ENCODE assay signal across 15 cellular contexts in the genomic region with DNA sequence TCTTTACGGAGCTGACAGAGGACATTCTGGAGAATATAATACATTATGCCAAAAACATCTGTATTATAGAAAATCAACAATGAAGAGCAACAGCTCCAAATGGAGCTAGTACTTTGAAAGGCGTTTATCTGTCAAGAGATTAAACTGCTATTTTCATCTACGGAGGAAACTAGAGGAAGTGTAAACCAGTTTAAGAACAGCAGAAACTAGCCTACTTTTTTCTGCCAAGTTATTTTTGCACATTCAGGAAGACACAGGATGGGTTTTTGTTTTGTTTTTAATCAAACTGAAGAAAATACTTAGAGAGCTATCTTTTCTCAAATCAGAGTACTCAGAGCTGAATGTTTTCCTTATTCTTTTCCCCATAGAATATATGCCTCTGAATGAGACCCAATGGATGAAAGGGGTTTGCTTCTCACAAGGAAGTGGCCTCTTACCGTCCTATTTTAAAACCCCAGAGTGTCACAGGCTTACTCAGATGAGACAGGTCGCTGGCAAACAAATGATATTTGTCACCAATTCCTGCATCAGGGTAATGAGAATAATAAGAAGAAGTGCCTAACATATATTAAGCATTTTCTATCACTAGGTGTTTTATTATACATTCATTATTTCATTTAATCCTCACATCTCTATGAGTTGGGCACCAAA.
DNase-seq lines count a peak whose midpoint lies in the region; ATAC-seq and TF ChIP-seq lines count a peak whose summit lies in the region.
"Had no signal": no experiment of that assay in that cellular context is flagged by ENCODE, and none has a peak within 500 bp of the region (broad histone marks: within the 10 kb centered on the region; RNA-seq: fewer than 3 reads in every experiment).

No MANE protein-coding gene starts in this region.

- H3K9me3 ChIP-seq in CD4-positive, alpha-beta T cell (ENCODE audit: control insufficient read depth, low read length), result no peaks in the 10 kb centered on the region
- no peaks in the 10 kb centered on the region for H3K9me3 ChIP-seq in SK-N-MC (ENCODE audit: low read depth, low read length)
- H3K9me3 ChIP-seq: esophagus muscularis mucosa had no signal

- H3K36me3 ChIP-seq in SK-N-MC (ENCODE audit: insufficient read depth, low read length), result no peaks in the 10 kb centered on the region
- H3K36me3 ChIP-seq: cardiac muscle cell, esophagus muscularis mucosa had no signal

- intact Hi-C loops in CD4-positive, alpha-beta T cell (cut with DNase I, micrococcal nuclease), result no loop called here

- ATAC-seq in CD4-positive, alpha-beta T cell (ENCODE audit: poor library complexity), result peak; percentile 22
- peak; percentile 15 for ATAC-seq in memory B cell (ENCODE audit: low read depth)
- no peak for ATAC-seq in foreskin keratinocyte
- ATAC-seq in GM21528 (IDR thresholded peaks at IDR 0.05; ENCODE audit: low FRiP score, unreplicated experiment), result no peak

- H3K9me3 Mint-ChIP-seq in CD4-positive, alpha-beta T cell, result no peaks in the 10 kb centered on the region
- no peaks in the 10 kb centered on the region for H3K9me3 Mint-ChIP-seq in memory B cell
- H3K9me3 Mint-ChIP-seq: neural crest cell had no signal

- H3K4me1 Mint-ChIP-seq in CD4-positive, alpha-beta T cell (ENCODE audit: low read depth), result peaks cover 38% of the 10 kb centered on the region
- peaks cover 44% of the 10 kb centered on the region for H3K4me1 Mint-ChIP-seq in memory B cell

- peak overlapping the region; percentile 12 for H3K4me3 Mint-ChIP-seq in CD4-positive, alpha-beta T cell
- peak overlapping the region; percentile 61 for H3K4me3 Mint-ChIP-seq in memory B cell
- H3K4me3 Mint-ChIP-seq: neural crest cell had no signal

- H3K9ac ChIP-seq in SK-N-MC (ENCODE audit: insufficient read length), result peak overlapping the region; percentile 71

- no peak for TF ChIP-seq CTCF in CD4-positive, alpha-beta T cell (IDR thresholded peaks at IDR 0.05)
- TF ChIP-seq CTCF in GM20000 (IDR thresholded peaks at IDR 0.05; ENCODE audit: extremely low read depth, missing control alignments) (no peak), foreskin keratinocyte (conservative IDR thresholded peaks at IDR 0.05) (no peak)

- H3K4me3 ChIP-seq in SK-N-MC, result peak overlapping the region; percentile 74
- H3K4me3 ChIP-seq: cardiac muscle cell had no signal

- POLR2A ChIA-PET in CD4-positive, alpha-beta T cell (lab: Charles Lee), result interaction anchor here (1.0 to 1.7 kb wide), 3 partner anchors 21 to 593 kb away, joined by 3 to 12 read pairs (median 3); no protein-coding TSS in a partner anchor

- no peak for DNase-seq in CD4-positive, alpha-beta T cell
- peak; percentile 15 for DNase-seq in GM20000 (ENCODE audit: low spot score)
- no peak for DNase-seq in SK-N-MC (ENCODE audit: low read depth, low spot score)
- no peak for DNase-seq in memory B cell (ENCODE audit: low spot score in 2 of 2)
- no peak for DNase-seq in DMS 273 (lab: John Stamatoyannopoulos, UW; ENCODE audit: unreplicated experiment)
- no peak for DNase-seq in foreskin keratinocyte
- DNase-seq in HK-2 (ENCODE audit: unreplicated experiment), result no peak
- DNase-seq: activated CD8-positive, alpha-beta memory T cell treated with anti-CD3 and anti-CD28 coated beads, Interleukin-2, amount 50 U/mL, for 4 hours; Calu3; NCI-H2227 treated with DMSO at 0.1 percent for 48 hours; stimulated activated CD4-positive, alpha-beta T cell treated with anti-CD3 and anti-CD28 coated beads, Interleukin-15, amount 100 ng/mL, for 24 hours had no signal

- H3K27ac ChIP-seq in CD4-positive, alpha-beta T cell (ENCODE audit: low read depth, low read length), result no peak overlapping the region
- H3K27ac ChIP-seq in SK-N-MC (peak overlapping the region; percentile 98), foreskin keratinocyte (no peak overlapping the region)
- H3K27ac ChIP-seq: cardiac muscle cell had no signal

- no peaks in the 10 kb centered on the region for H3K27me3 Mint-ChIP-seq in CD4-positive, alpha-beta T cell
- no peaks in the 10 kb centered on the region for H3K27me3 Mint-ChIP-seq in memory B cell

- no peaks in the 10 kb centered on the region for H3K36me3 Mint-ChIP-seq in CD4-positive, alpha-beta T cell (ENCODE audit: low read depth)
- no peaks in the 10 kb centered on the region for H3K36me3 Mint-ChIP-seq in memory B cell

- H3K27me3 ChIP-seq in CD4-positive, alpha-beta T cell (ENCODE audit: control insufficient read depth, insufficient read depth, low read length), result no peaks in the 10 kb centered on the region
- no peaks in the 10 kb centered on the region for H3K27me3 ChIP-seq in foreskin keratinocyte
- H3K27me3 ChIP-seq: cardiac muscle cell, esophagus muscularis mucosa had no signal

- H3K4me1 ChIP-seq in foreskin keratinocyte, result no peaks in the 10 kb centered on the region

- CTCF ChIA-PET in CD4-positive, alpha-beta T cell (lab: Charles Lee), result no interaction called here

- H3K27ac Mint-ChIP-seq in CD4-positive, alpha-beta T cell, result peak overlapping the region; percentile 82
- H3K27ac Mint-ChIP-seq in memory B cell, result peak overlapping the region; percentile 92

Comparison
In these comparisons a context has a peak if more than half of its experiments do, and no peak if none do; other contexts are left out.
1. ATAC-seq: peak in CD4-positive, alpha-beta T cell (single experiment) and memory B cell (single experiment); none in foreskin keratinocyte (single experiment) and GM21528 (single experiment).